In the genomic region with DNA sequence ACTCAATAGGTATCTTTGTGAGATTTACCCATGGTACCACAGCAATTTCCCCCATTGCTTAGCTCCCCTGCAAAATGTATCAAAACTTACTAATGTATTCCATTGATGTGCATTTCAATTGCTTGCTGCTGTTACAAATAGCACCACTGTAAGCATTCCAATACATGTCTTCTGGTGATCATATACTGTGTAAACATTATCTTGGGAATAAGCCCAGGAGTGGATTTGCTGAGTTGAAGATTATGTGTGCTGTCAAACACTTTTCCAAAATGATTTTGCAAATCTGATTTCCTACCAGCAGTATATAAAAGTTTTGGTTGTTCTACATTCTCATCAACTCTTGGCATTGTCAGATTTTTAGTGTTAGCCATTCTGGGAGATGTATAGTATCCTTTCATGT, we compare ENCODE assay signal across 33 cellular contexts.
"Had no signal": no experiment of that assay in that cellular context is flagged by ENCODE, and none has a peak within 500 bp of the region (broad histone marks: within the 10 kb centered on the region; RNA-seq: fewer than 3 reads in every experiment).

No MANE protein-coding gene starts in this region.

- FAIRE-seq: astrocyte had no signal

- H3K9me3 ChIP-seq: adrenal gland had no signal

- H3K27me3 ChIP-seq: adrenal gland, ascending aorta, body of pancreas, brain microvascular endothelial cell, breast epithelium, cardiac muscle cell had no signal

- H3K4me1 ChIP-seq: ascending aorta, body of pancreas, breast epithelium had no signal

- H3K27ac ChIP-seq: adrenal gland, ascending aorta, body of pancreas, brain microvascular endothelial cell, breast epithelium, cardiac muscle cell had no signal

- ATAC-seq: activated naive CD4-positive, alpha-beta T cell treated with anti-CD3 and anti-CD28 coated beads, Interleukin-2, amount 50 U/mL, for 72 hours; activated naive CD8-positive, alpha-beta T cell treated with anti-CD3 and anti-CD28 coated beads, Interleukin-2, amount 50 U/mL, for 24 hours; activated T-cell treated with anti-CD3 and anti-CD28 coated beads, Interleukin-2, amount 50 U/mL, for 4 hours; activated T-cell treated with anti-CD3 and anti-CD28 coated beads, Interleukin-2, amount 50 U/mL, for 72 hours; activated T-helper 17 cell treated with anti-CD3 and anti-CD28 coated beads, Interleukin-2, amount 50 U/mL, for 72 hours; body of pancreas had no signal

- H3K4me3 ChIP-seq: adrenal gland, ascending aorta, body of pancreas, breast epithelium, cardiac muscle cell had no signal

- H3K36me3 ChIP-seq: adrenal gland, ascending aorta, brain microvascular endothelial cell, breast epithelium, cardiac muscle cell had no signal

- DNase-seq: activated effector memory CD4-positive, alpha-beta T cell treated with anti-CD3 and anti-CD28 coated beads, Interleukin-2, amount 50 U/mL, for 16 hours; activated effector memory CD4-positive, alpha-beta T cell treated with Interleukin-2 at 50 U/mL for 16 hours; activated gamma-delta T cell; activated gamma-delta T cell treated with Interleukin-2 at 50 U/mL for 16 hours; activated naive CD4-positive, alpha-beta T cell; activated naive CD4-positive, alpha-beta T cell treated with anti-CD3 and anti-CD28 coated beads for 36 hours; activated naive CD4-positive, alpha-beta T cell treated with anti-CD3 and anti-CD28 coated beads, Interleukin-2, amount 10 ng/mL, durations not matched to agents 7 days and 5 days; activated naive CD4-positive, alpha-beta T cell treated with anti-CD3 and anti-CD28 coated beads, Interleukin-2, amount 50 U/mL, for 16 hours; activated naive CD4-positive, alpha-beta T cell treated with Interleukin-2 at 50 U/mL for 16 hours; activated naive CD8-positive, alpha-beta T cell treated with anti-CD3 and anti-CD28 coated beads for 36 hours; activated naive CD8-positive, alpha-beta T cell treated with anti-CD3 and anti-CD28 coated beads, Interleukin-2, amount 10 ng/mL, durations not matched to agents 7 days and 5 days; activated naive CD8-positive, alpha-beta T cell treated with anti-CD3 and anti-CD28 coated beads, Interleukin-2, amount 50 U/mL, for 24 hours; activated T-cell treated with anti-CD3 and anti-CD28 coated beads, Interleukin-2, amount 50 U/mL, for 1 hour; activated T-cell treated with anti-CD3 and anti-CD28 coated beads, Interleukin-2, amount 50 U/mL, for 24 hours; activated T-cell treated with anti-CD3 and anti-CD28 coated beads, Interleukin-2, amount 50 U/mL, for 4 hours; activated T-cell treated with anti-CD3 and anti-CD28 coated beads, Interleukin-2, amount 50 U/mL, for 48 hours; activated T-cell treated with anti-CD3 and anti-CD28 coated beads, Interleukin-2, amount 50 U/mL, for 72 hours; adrenal gland; amniotic stem cell; amygdala; anterior cingulate cortex; aorta; body of pancreas; brain microvascular endothelial cell; caudate nucleus; central memory CD4-positive, alpha-beta T cell; cerebellar nuclear complex had no signal
